ENCODE assay signal across 25 cellular contexts in genomic region chr18:9772847-9773677, GRCh38.
"Had no signal": no experiment of that assay in that cellular context is flagged by ENCODE, and none has a peak within 500 bp of the region (broad histone marks: within the 10 kb centered on the region; RNA-seq: fewer than 3 reads in every experiment).

No MANE protein-coding gene starts in this region.

- H3K36me3 ChIP-seq: breast epithelium, esophagus squamous epithelium, gastrocnemius medialis had no signal

- DNase-seq: activated CD4-positive, alpha-beta T cell treated with anti-CD3 and anti-CD28 coated beads for 4 hours; activated CD4-positive, alpha-beta T cell treated with anti-CD3 and anti-CD28 coated beads, Interleukin-2, amount 50 U/mL, for 48 hours; activated CD4-positive, CD25-positive, alpha-beta regulatory T cell; activated CD8-positive, alpha-beta memory T cell treated with anti-CD3 and anti-CD28 coated beads, Interleukin-2, amount 50 U/mL, for 48 hours; activated naive CD4-positive, alpha-beta T cell; activated T-cell treated with anti-CD3 and anti-CD28 coated beads, Interleukin-2, amount 50 U/mL, for 4 hours; amniotic stem cell; dorsolateral prefrontal cortex; effector memory CD8-positive, alpha-beta T cell; esophagus squamous epithelium; gastrocnemius medialis; hypothalamus; occipital lobe; small intestine; stimulated activated CD4-positive, alpha-beta T cell treated with anti-CD3 and anti-CD28 coated beads, Interleukin-15, amount 100 ng/mL, for 24 hours; stimulated activated naive CD4-positive, alpha-beta T cell; T1000; testis had no signal

- H3K4me1 ChIP-seq: breast epithelium, gastrocnemius medialis had no signal

- H3K36me3 Mint-ChIP-seq: activated naive CD8-positive, alpha-beta T cell; natural killer cell treated with Interleukin-12 subunit alpha and Interleukin-12 subunit beta and Interleukin-15 and Interleukin-18, amount 100 ng/mL, for 72 hours; type B pancreatic cell had no signal

- H3K9me3 ChIP-seq: breast epithelium, esophagus squamous epithelium, gastrocnemius medialis, testis had no signal

- ATAC-seq: activated T-cell treated with anti-CD3 and anti-CD28 coated beads, Interleukin-2, amount 50 U/mL, for 4 hours; effector memory CD8-positive, alpha-beta T cell; gastrocnemius medialis; natural killer cell treated with Interleukin-12 subunit alpha and Interleukin-12 subunit beta and Interleukin-15 and Interleukin-18, amount 100 ng/mL, for 72 hours had no signal

- H3K4me3 Mint-ChIP-seq: activated naive CD8-positive, alpha-beta T cell; activated T-cell treated with anti-CD3 and anti-CD28 coated beads, Interleukin-2, amount 50 U/mL, for 4 hours; central memory CD8-positive, alpha-beta T cell; effector memory CD8-positive, alpha-beta T cell; natural killer cell treated with Interleukin-12 subunit alpha and Interleukin-12 subunit beta and Interleukin-15 and Interleukin-18, amount 100 ng/mL, for 72 hours; T-helper 1 cell treated with Interleukin-12 subunit alpha and Interleukin-12 subunit beta and Interleukin-4 antibody, amounts not matched to agents 30 μg/mL and 1 μg/mL, for 36 hours; type B pancreatic cell had no signal

- H3K4me3 ChIP-seq: breast epithelium, esophagus squamous epithelium, gastrocnemius medialis, testis had no signal

- H3K9me3 Mint-ChIP-seq: activated T-cell treated with anti-CD3 and anti-CD28 coated beads, Interleukin-2, amount 50 U/mL, for 4 hours; activated T-helper 2 cell treated with anti-CD3 and anti-CD28 coated beads, Interferon-gamma antibody, Interleukin-2, Interleukin-4, amounts not matched to agents 10 μg/mL and 5 μg/mL and 100 μg/mL, durations not matched to agents 14 hours and 24 hours and 36 hours; central memory CD8-positive, alpha-beta T cell; effector memory CD8-positive, alpha-beta T cell; natural killer cell treated with Interleukin-12 subunit alpha and Interleukin-12 subunit beta and Interleukin-15 and Interleukin-18, amount 100 ng/mL, for 72 hours; T-helper 1 cell treated with Interleukin-12 subunit alpha and Interleukin-12 subunit beta and Interleukin-4 antibody, amounts not matched to agents 30 μg/mL and 1 μg/mL, for 36 hours; type B pancreatic cell had no signal

- H3K27ac Mint-ChIP-seq: activated naive CD8-positive, alpha-beta T cell; activated T-helper 2 cell treated with anti-CD3 and anti-CD28 coated beads, Interferon-gamma antibody, Interleukin-2, Interleukin-4, amounts not matched to agents 10 μg/mL and 5 μg/mL and 100 μg/mL, durations not matched to agents 14 hours and 24 hours and 36 hours; effector memory CD8-positive, alpha-beta T cell; T-helper 1 cell treated with Interleukin-12 subunit alpha and Interleukin-12 subunit beta and Interleukin-4 antibody, amounts not matched to agents 30 μg/mL and 1 μg/mL, for 36 hours; type B pancreatic cell had no signal

- H3K27me3 Mint-ChIP-seq: type B pancreatic cell had no signal

- H3K27me3 ChIP-seq: breast epithelium, dorsolateral prefrontal cortex, esophagus squamous epithelium, gastrocnemius medialis, testis had no signal

- H3K27ac ChIP-seq: breast epithelium, gastrocnemius medialis had no signal
